1 cellular context compared by ENCODE assay signal in the genomic region with DNA sequence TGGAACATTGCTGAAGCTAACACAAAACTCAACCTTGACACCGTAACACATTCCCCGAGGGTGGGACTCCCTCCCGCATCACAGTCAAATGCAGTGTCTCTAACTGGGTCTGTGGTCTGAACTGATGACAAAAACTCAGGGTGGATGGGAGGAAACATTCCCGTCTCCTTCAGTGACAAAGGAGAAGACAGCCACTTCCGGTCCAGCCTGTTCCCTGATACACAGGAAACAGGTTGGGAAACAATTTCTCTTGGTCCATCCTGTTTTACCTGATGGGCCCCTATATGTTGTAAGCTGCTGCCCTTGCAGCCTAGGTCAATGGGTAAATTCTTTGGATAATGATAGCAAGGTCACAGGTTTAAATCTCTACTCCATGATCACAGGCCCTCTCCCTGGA.
TF ChIP-seq lines count a peak whose summit lies in the region.

No MANE protein-coding gene starts in this region.

TF ChIP-seq in HepG2, 621 proteins besides CTCF, POLR2A, EP300 and RAD21:
- peak; percentile 34; the same call in 1 of the 2 replicates for TF ChIP-seq GABPB1 (CRISPR knock-in tag; IDR thresholded peaks at IDR 0.05)
- TF ChIP-seq POLR2AphosphoS5 (IDR thresholded peaks at IDR 0.05; ENCODE audit: low read depth, low read length), result no peak
- no peak for TF ChIP-seq GABPA (IDR thresholded peaks at IDR 0.05; ENCODE audit: low read depth, low read length)
- peak; percentile 57 for TF ChIP-seq GABPA (CRISPR knock-in tag; IDR thresholded peaks at IDR 0.05; ENCODE audit: low read depth)
- peak; percentile 11; the same call in 1 of the 2 replicates for TF ChIP-seq ETV5 (CRISPR knock-in tag; IDR thresholded peaks at IDR 0.05; ENCODE audit: borderline replicate concordance)
- TF ChIP-seq ELF1 (CRISPR knock-in tag; IDR thresholded peaks at IDR 0.05), result 0 out of 2 replicates have a peak, but pooled peaks have one; percentile 14
